In genomic region chr15:24318981-24319380, GRCh38 we compare ENCODE assay signal across 30 cellular contexts.
"Had no signal": no experiment of that assay in that cellular context is flagged by ENCODE, and none has a peak within 500 bp of the region (broad histone marks: within the 10 kb centered on the region; RNA-seq: fewer than 3 reads in every experiment).

No MANE protein-coding gene starts in this region.

- H3K4me3 ChIP-seq: cardiac muscle cell, coronary artery, dorsolateral prefrontal cortex, esophagus squamous epithelium, left ventricle myocardium inferior, skin epidermis, thoracic aorta had no signal

- H3K27me3 ChIP-seq: cardiac muscle cell, dorsolateral prefrontal cortex, esophagus squamous epithelium, neutrophil had no signal

- H3K9me3 Mint-ChIP-seq: activated CD4-positive, alpha-beta T cell treated with anti-CD3 and anti-CD28 coated beads, Interleukin-2, amount 10 ng/mL, durations not matched to agents 24 days and 14 days had no signal

- H3K9me3 ChIP-seq: esophagus squamous epithelium, left ventricle myocardium inferior, neutrophil, thoracic aorta had no signal

- H3K4me1 ChIP-seq: left ventricle myocardium inferior had no signal

- FAIRE-seq: endothelial cell of umbilical vein, islet of Langerhans, urothelium cell line had no signal

- H3K27ac Mint-ChIP-seq: activated CD4-positive, alpha-beta memory T cell treated with anti-CD3 and anti-CD28 coated beads for 36 hours; activated CD4-positive, alpha-beta T cell treated with anti-CD3 and anti-CD28 coated beads, Interleukin-2, amount 10 ng/mL, durations not matched to agents 24 days and 14 days; activated T-helper 17 cell treated with anti-CD3 and anti-CD28 coated beads, Interleukin-2, amount 50 U/mL, for 72 hours; nephron; stimulated activated naive CD8-positive, alpha-beta T cell treated with anti-CD3 and anti-CD28 coated beads, Interleukin-15, Interleukin-2, amounts not matched to agents 100 ng/mL and 50 ng/mL, for 24 hours had no signal

- ATAC-seq: activated T-helper 17 cell treated with anti-CD3 and anti-CD28 coated beads, Interleukin-2, amount 50 U/mL, for 72 hours; sciatic nerve had no signal

- H3K4me1 Mint-ChIP-seq: activated CD4-positive, alpha-beta T cell treated with anti-CD3 and anti-CD28 coated beads, Interleukin-2, amount 10 ng/mL, durations not matched to agents 24 days and 14 days; activated T-helper 17 cell treated with anti-CD3 and anti-CD28 coated beads, Interleukin-2, amount 50 U/mL, for 72 hours; nephron had no signal

- H3K27ac ChIP-seq: cardiac muscle cell, coronary artery, dorsolateral prefrontal cortex, left ventricle myocardium inferior, neutrophil, skin epidermis, thoracic aorta had no signal

- DNase-seq: activated CD4-positive, alpha-beta memory T cell treated with anti-CD3 and anti-CD28 coated beads for 36 hours; activated CD4-positive, alpha-beta T cell treated with anti-CD3 and anti-CD28 coated beads, Interleukin-2, amount 10 ng/mL, durations not matched to agents 24 days and 14 days; activated CD4-positive, CD25-positive, alpha-beta regulatory T cell treated with anti-CD3 and anti-CD28 coated beads, Interleukin-2, amount 50 U/mL, for 72 hours; activated CD8-positive, alpha-beta memory T cell treated with anti-CD3 and anti-CD28 coated beads, Interleukin-2, amount 50 U/mL, for 4 hours; activated gamma-delta T cell treated with Interleukin-2 at 50 U/mL for 16 hours; activated naive CD4-positive, alpha-beta T cell treated with anti-CD3 and anti-CD28 coated beads, Interleukin-2, amount 50 U/mL, for 16 hours; activated T-cell treated with anti-CD3 and anti-CD28 coated beads, Interleukin-2, amount 50 U/mL, for 1 hour; amniotic stem cell; cerebellar nuclear complex; dorsolateral prefrontal cortex; effector memory CD4-positive, alpha-beta T cell; esophagus squamous epithelium; glutamatergic neuron; left ventricle myocardium inferior; stimulated activated CD4-positive, alpha-beta T cell treated with anti-CD3 and anti-CD28 coated beads, Interleukin-12 subunit alpha, Interleukin-12 subunit beta, amount 100 ng/mL, for 4 hours; stimulated activated CD4-positive, alpha-beta T cell treated with anti-CD3 and anti-CD28 coated beads, Interleukin-4, amount 100 ng/mL, for 1 hour; T-helper 2 cell; trophoblast cell had no signal

- H3K4me3 Mint-ChIP-seq: activated CD4-positive, alpha-beta memory T cell treated with anti-CD3 and anti-CD28 coated beads for 36 hours; activated CD4-positive, alpha-beta T cell treated with anti-CD3 and anti-CD28 coated beads, Interleukin-2, amount 10 ng/mL, durations not matched to agents 24 days and 14 days; activated T-helper 17 cell treated with anti-CD3 and anti-CD28 coated beads, Interleukin-2, amount 50 U/mL, for 72 hours; nephron; stimulated activated naive CD8-positive, alpha-beta T cell treated with anti-CD3 and anti-CD28 coated beads, Interleukin-15, Interleukin-2, amounts not matched to agents 100 ng/mL and 50 ng/mL, for 24 hours had no signal

- H3K36me3 ChIP-seq: cardiac muscle cell, esophagus squamous epithelium, left ventricle myocardium inferior, neutrophil, thoracic aorta had no signal

- H3K27me3 Mint-ChIP-seq: activated CD4-positive, alpha-beta memory T cell treated with anti-CD3 and anti-CD28 coated beads for 36 hours; activated CD4-positive, alpha-beta T cell treated with anti-CD3 and anti-CD28 coated beads, Interleukin-2, amount 10 ng/mL, durations not matched to agents 24 days and 14 days; activated T-helper 17 cell treated with anti-CD3 and anti-CD28 coated beads, Interleukin-2, amount 50 U/mL, for 72 hours; stimulated activated naive CD8-positive, alpha-beta T cell treated with anti-CD3 and anti-CD28 coated beads, Interleukin-15, Interleukin-2, amounts not matched to agents 100 ng/mL and 50 ng/mL, for 24 hours had no signal

- H3K36me3 Mint-ChIP-seq: activated CD4-positive, alpha-beta memory T cell treated with anti-CD3 and anti-CD28 coated beads for 36 hours had no signal
